Comparison of ENCODE assay signal across 2 cellular contexts in the genomic region with DNA sequence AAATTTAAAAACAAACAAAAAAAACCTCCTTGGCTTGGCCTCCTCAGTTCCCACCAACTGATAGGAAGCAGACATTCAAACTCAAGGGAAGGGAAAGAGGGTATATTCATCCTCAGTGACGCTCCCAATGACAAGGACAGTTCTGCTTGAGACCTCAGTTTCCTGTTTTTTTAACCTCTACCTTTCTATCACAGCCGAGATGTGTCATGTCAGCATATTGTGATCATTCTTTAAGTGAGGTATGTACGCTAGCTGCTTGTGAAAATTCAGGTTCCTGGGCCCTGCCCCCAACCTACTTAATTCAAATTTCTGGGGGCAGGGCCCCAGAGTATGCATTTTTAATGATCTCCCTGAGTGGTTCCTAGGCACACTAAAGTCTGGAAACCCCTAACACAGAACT.
TF ChIP-seq lines count a peak whose summit lies in the region.

No MANE protein-coding gene starts in this region.

TF ChIP-seq in HepG2, 621 proteins besides CTCF, POLR2A, EP300 and RAD21:
- no peak for TF ChIP-seq KDM3A (CRISPR knock-in tag; IDR thresholded peaks at IDR 0.05; ENCODE audit: low read depth)
- peak; percentile 96 for TF ChIP-seq MAFF (IDR thresholded peaks at IDR 0.05; ENCODE audit: low read depth, low read length)
- TF ChIP-seq MAFK (conservative IDR thresholded peaks at IDR 0.05 in 1 of 2, IDR thresholded peaks at IDR 0.05 in 1 of 2; ENCODE audit: low read length in 2 of 2), result peak; percentile 92 to 96

TF ChIP-seq in K562, 482 proteins besides CTCF, POLR2A, EP300 and RAD21:
- TF ChIP-seq EP400 (IDR thresholded peaks at IDR 0.05) (no peak), SLC30A9 (CRISPR knock-in tag; IDR thresholded peaks at IDR 0.05) (no peak), BRCA1 (IDR thresholded peaks at IDR 0.05) (no peak), BRCA1 (CRISPR knock-in tag; IDR thresholded peaks at IDR 0.05) (no peak), MAFF (IDR thresholded peaks at IDR 0.05; ENCODE audit: low read length) (peak; percentile 88), ZNF668 (CRISPR knock-in tag; IDR thresholded peaks at IDR 0.05) (no peak), CHCHD3 (CRISPR knock-in tag; IDR thresholded peaks at IDR 0.05) (no peak), RBBP5 (IDR thresholded peaks at IDR 0.05; ENCODE audit: borderline replicate concordance, insufficient read depth, low read length, poor library complexity, severe bottlenecking) (no peak), ARID1B (IDR thresholded peaks at IDR 0.05) (no peak), ZNF780A (CRISPR knock-in tag; IDR thresholded peaks at IDR 0.05) (no peak), CBFA2T2 (conservative IDR thresholded peaks at IDR 0.05) (no peak), TSC22D4 (tag; IDR thresholded peaks at IDR 0.05) (no peak), TRIM24 (IDR thresholded peaks at IDR 0.05) (no peak), ZNF124 (CRISPR knock-in tag; IDR thresholded peaks at IDR 0.05) (no peak), SPI1 (IDR thresholded peaks at IDR 0.05; ENCODE audit: borderline replicate concordance, low read depth, low read length) (no peak), ARID3B (CRISPR knock-in tag; IDR thresholded peaks at IDR 0.05; ENCODE audit: borderline replicate concordance) (no peak), CAMTA2 (CRISPR knock-in tag; conservative IDR thresholded peaks at IDR 0.05) (no peak), ZSCAN32 (CRISPR knock-in tag; IDR thresholded peaks at IDR 0.05) (no peak), KAT2B (IDR thresholded peaks at IDR 0.05; ENCODE audit: low read depth, low read length) (no peak), ZNF444 (CRISPR knock-in tag; IDR thresholded peaks at IDR 0.05) (no peak), DPF2 (IDR thresholded peaks at IDR 0.05) (no peak), MAFK (IDR thresholded peaks at IDR 0.05; ENCODE audit: low read length) (peak; percentile 88), RREB1 (CRISPR knock-in tag; IDR thresholded peaks at IDR 0.05) (no peak), SP1 (CRISPR knock-in tag; IDR thresholded peaks at IDR 0.05) (no peak), ZNF316 (IDR thresholded peaks at IDR 0.05) (peak; percentile 87), RBM25 (IDR thresholded peaks at IDR 0.05; ENCODE audit: low read depth, low read length, severe bottlenecking) (no peak), PML (IDR thresholded peaks at IDR 0.05; ENCODE audit: low read length) (no peak), ARID2 (IDR thresholded peaks at IDR 0.05) (no peak), MCM5 (IDR thresholded peaks at IDR 0.05; ENCODE audit: low read depth) (no peak), ZNF24 (IDR thresholded peaks at IDR 0.05) (no peak), FOXA3 (CRISPR knock-in tag; conservative IDR thresholded peaks at IDR 0.05 in 1 of 2, IDR thresholded peaks at IDR 0.05 in 1 of 2) (no peak), SAFB (IDR thresholded peaks at IDR 0.05; ENCODE audit: borderline replicate concordance, low read depth, low read length) (no peak), GTF2F1 (IDR thresholded peaks at IDR 0.05; ENCODE audit: low read depth, low read length) (no peak), ZHX1 (conservative IDR thresholded peaks at IDR 0.05; ENCODE audit: low read length) (no peak), GMEB1 (CRISPR knock-in tag; IDR thresholded peaks at IDR 0.05) (no peak), GTF2E2 (tag; IDR thresholded peaks at IDR 0.05) (no peak), GTF2B (IDR thresholded peaks at IDR 0.05; ENCODE audit: extremely low read depth, insufficient read length) (no peak), HMG20B (CRISPR knock-in tag; IDR thresholded peaks at IDR 0.05) (no peak), MAFG (tag; conservative IDR thresholded peaks at IDR 0.05) (peak; percentile 72), C11orf30 (IDR thresholded peaks at IDR 0.05; ENCODE audit: low read depth) (peak; percentile 63; the same call in 1 of the 2 replicates)
- TF ChIP-seq, protein P1, sequence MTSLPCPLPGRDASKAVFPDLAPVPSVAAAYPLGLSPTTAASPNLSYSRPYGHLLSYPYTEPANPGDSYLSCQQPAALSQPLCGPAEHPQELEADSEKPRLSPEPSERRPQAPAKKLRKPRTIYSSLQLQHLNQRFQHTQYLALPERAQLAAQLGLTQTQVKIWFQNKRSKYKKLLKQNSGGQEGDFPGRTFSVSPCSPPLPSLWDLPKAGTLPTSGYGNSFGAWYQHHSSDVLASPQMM (CRISPR knock-in tag; IDR thresholded peaks at IDR 0.05), result no peak
- TF ChIP-seq, protein P2, sequence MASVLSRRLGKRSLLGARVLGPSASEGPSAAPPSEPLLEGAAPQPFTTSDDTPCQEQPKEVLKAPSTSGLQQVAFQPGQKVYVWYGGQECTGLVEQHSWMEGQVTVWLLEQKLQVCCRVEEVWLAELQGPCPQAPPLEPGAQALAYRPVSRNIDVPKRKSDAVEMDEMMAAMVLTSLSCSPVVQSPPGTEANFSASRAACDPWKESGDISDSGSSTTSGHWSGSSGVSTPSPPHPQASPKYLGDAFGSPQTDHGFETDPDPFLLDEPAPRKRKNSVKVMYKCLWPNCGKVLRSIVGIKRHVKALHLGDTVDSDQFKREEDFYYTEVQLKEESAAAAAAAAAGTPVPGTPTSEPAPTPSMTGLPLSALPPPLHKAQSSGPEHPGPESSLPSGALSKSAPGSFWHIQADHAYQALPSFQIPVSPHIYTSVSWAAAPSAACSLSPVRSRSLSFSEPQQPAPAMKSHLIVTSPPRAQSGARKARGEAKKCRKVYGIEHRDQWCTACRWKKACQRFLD (CRISPR knock-in tag; IDR thresholded peaks at IDR 0.05), result no peak
- TF ChIP-seq, protein P3, sequence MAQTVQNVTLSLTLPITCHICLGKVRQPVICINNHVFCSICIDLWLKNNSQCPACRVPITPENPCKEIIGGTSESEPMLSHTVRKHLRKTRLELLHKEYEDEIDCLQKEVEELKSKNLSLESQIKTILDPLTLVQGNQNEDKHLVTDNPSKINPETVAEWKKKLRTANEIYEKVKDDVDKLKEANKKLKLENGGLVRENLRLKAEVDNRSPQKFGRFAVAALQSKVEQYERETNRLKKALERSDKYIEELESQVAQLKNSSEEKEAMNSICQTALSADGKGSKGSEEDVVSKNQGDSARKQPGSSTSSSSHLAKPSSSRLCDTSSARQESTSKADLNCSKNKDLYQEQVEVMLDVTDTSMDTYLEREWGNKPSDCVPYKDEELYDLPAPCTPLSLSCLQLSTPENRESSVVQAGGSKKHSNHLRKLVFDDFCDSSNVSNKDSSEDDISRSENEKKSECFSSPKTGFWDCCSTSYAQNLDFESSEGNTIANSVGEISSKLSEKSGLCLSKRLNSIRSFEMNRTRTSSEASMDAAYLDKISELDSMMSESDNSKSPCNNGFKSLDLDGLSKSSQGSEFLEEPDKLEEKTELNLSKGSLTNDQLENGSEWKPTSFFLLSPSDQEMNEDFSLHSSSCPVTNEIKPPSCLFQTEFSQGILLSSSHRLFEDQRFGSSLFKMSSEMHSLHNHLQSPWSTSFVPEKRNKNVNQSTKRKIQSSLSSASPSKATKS (CRISPR knock-in tag; IDR thresholded peaks at IDR 0.05), result no peak
TF ChIP-seq in K562: peak in this region for 5.
